Comparison of ENCODE assay signal across 17 cellular contexts in the genomic region with DNA sequence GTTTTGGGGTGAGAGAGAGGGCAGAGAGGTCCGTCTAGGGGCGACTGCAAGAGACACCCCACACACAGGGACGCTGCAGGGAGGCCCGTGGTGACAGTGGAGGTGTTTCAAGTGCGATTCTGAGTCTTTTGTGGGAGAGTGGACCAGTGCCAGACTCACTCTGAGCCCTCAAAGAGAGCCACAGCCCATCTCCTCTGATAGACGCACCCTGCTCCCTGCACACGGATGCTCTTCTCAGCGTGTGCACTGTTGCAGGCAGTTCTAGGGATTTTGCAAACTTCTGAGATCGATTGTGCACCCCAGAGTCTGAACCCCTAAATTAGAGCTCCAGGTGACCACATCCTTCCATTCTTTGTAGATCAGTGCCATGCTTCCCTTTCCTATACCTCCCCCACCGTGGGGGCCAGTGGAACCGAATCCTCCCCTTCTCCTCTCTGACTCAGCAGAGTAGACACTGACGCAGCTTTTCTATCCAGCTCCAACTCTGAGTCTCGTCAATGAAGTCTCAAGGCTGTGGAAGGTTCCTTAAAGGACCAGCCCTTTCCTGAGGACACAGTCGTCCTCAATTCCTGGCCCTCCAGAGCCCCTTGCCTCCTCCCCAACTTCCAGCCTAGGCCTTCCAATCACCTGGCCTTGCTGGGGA.
"Had no signal": no experiment of that assay in that cellular context is flagged by ENCODE, and none has a peak within 500 bp of the region (broad histone marks: within the 10 kb centered on the region; RNA-seq: fewer than 3 reads in every experiment).

No MANE protein-coding gene starts in this region.

- H3K36me3 Mint-ChIP-seq: activated naive CD4-positive, alpha-beta T cell treated with anti-CD3 and anti-CD28 coated beads, Interleukin-2, amount 50 U/mL, for 24 hours; immature natural killer cell; naive B cell; type B pancreatic cell had no signal

- H3K4me1 ChIP-seq: prostate gland, right lobe of liver had no signal

- H3K4me3 ChIP-seq: dorsolateral prefrontal cortex, lung, prostate gland, right lobe of liver had no signal

- H3K36me3 ChIP-seq: prostate gland, right lobe of liver had no signal

- H3K27me3 Mint-ChIP-seq: type B pancreatic cell had no signal

- H3K27me3 ChIP-seq: right lobe of liver had no signal

- H3K4me3 Mint-ChIP-seq: activated naive CD4-positive, alpha-beta T cell treated with anti-CD3 and anti-CD28 coated beads, Interleukin-2, amount 50 U/mL, for 24 hours; immature natural killer cell; T-helper 17 cell; type B pancreatic cell had no signal

- H3K9me3 Mint-ChIP-seq: activated naive CD4-positive, alpha-beta T cell treated with anti-CD3 and anti-CD28 coated beads, Interleukin-2, amount 50 U/mL, for 24 hours; immature natural killer cell; type B pancreatic cell had no signal

- H3K27ac ChIP-seq: dorsolateral prefrontal cortex, prostate gland, right lobe of liver had no signal

- H3K9me3 ChIP-seq: prostate gland, right lobe of liver had no signal

- H3K4me1 Mint-ChIP-seq: activated naive CD4-positive, alpha-beta T cell treated with anti-CD3 and anti-CD28 coated beads, Interleukin-2, amount 50 U/mL, for 24 hours; immature natural killer cell had no signal

- DNase-seq: activated effector memory CD4-positive, alpha-beta T cell treated with Interleukin-2 at 50 U/mL for 16 hours; amniotic stem cell; dorsolateral prefrontal cortex; glutamatergic neuron; immature natural killer cell; naive B cell; occipital lobe; right lobe of liver; stimulated activated naive CD4-positive, alpha-beta T cell; substantia nigra; T-helper 17 cell had no signal

- ATAC-seq: activated CD4-positive, CD25-positive, alpha-beta regulatory T cell treated with anti-CD3 and anti-CD28 coated beads, Interleukin-2, amount 50 U/mL, for 24 hours; esophagus mucosa; right lobe of liver; T-helper 17 cell had no signal

- H3K27ac Mint-ChIP-seq: activated naive CD4-positive, alpha-beta T cell treated with anti-CD3 and anti-CD28 coated beads, Interleukin-2, amount 50 U/mL, for 24 hours; immature natural killer cell; T-helper 17 cell; type B pancreatic cell had no signal
